In the genomic region with DNA sequence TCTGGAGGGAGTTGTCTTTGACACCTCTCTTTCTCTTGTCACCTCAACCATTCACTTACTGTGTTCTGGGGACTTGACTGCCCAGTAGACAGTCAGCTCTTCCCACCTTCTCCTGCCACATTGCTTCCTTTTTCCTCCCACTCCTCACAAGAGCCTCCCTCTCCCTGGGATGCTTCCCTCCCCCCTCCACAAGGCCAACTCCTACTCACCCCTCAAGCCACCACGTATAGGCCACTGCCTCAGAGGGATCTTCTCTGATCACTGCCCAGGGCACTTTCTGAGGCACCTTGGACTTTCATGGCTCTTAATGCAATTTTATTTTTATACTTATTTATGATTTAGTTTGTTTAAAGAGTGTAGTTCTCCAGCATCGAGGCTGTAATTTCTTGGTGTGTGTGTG, we compare ENCODE assay signal across 25 cellular contexts. TPM values are rescaled to one million over a fixed set of nuclear protein-coding genes. Genes with fewer than 3 reads are reported as not detected.
"Had no signal": no experiment of that assay in that cellular context is flagged by ENCODE, and none has a peak within 500 bp of the region (broad histone marks: within the 10 kb centered on the region; RNA-seq: fewer than 3 reads in every experiment).

No MANE protein-coding gene starts in this region.

- H3K9me3 ChIP-seq: heart left ventricle, lower lobe of right lung, prostate gland, right atrium auricular region, tibial artery had no signal

- H3K27ac ChIP-seq: hepatocyte, lower lobe of right lung, tibial artery had no signal

- H3K79me2 ChIP-seq: hepatocyte had no signal

- H3K4me2 ChIP-seq: hepatocyte, smooth muscle cell had no signal

- ATAC-seq: effector memory CD8-positive, alpha-beta T cell; heart left ventricle; left colon; left ventricle myocardium superior; lower lobe of right lung; naive thymus-derived CD4-positive, alpha-beta T cell; sciatic nerve; stimulated activated naive CD8-positive, alpha-beta T cell treated with anti-CD3 and anti-CD28 coated beads, Interleukin-15, amount 100 ng/mL, for 72 hours had no signal

- DNase-seq: cerebellar nuclear complex; cortex of kidney; effector memory CD8-positive, alpha-beta T cell; erythroblast; heart left ventricle; islet precursor cell; kidney glomerular epithelial cell; left colon; left ventricle myocardium superior; lower lobe of right lung; midbrain; naive thymus-derived CD4-positive, alpha-beta T cell; nucleus accumbens; stimulated activated CD4-positive, alpha-beta T cell treated with anti-CD3 and anti-CD28 coated beads, Interleukin-12 subunit alpha, Interleukin-12 subunit beta, amount 100 ng/mL, for 4 hours; stimulated activated CD4-positive, alpha-beta T cell treated with anti-CD3 and anti-CD28 coated beads, Interleukin-1b, Interleukin-23, amount 100 ng/mL, for 48 hours; stimulated activated CD4-positive, alpha-beta T cell treated with anti-CD3 and anti-CD28 coated beads, Interleukin-4, amount 100 ng/mL, for 1 hour; stimulated activated CD8-positive, alpha-beta memory T cell treated with anti-CD3 and anti-CD28 coated beads, Interleukin-4, amount 100 ng/mL, for 48 hours; stimulated activated naive CD4-positive, alpha-beta T cell; stimulated activated naive CD8-positive, alpha-beta T cell treated with anti-CD3 and anti-CD28 coated beads, Interleukin-15, amount 100 ng/mL, for 72 hours; tibial artery had no signal

- H3K36me3 ChIP-seq: heart left ventricle, lower lobe of right lung, prostate gland, right atrium auricular region, tibial artery had no signal

- H3K4me1 ChIP-seq: lower lobe of right lung, prostate gland had no signal

- H3K27me3 ChIP-seq: heart left ventricle, hepatocyte, right atrium auricular region, tibial artery had no signal

- H3K4me3 ChIP-seq: heart left ventricle, hepatocyte, lower lobe of right lung, prostate gland, right atrium auricular region, smooth muscle cell, tibial artery had no signal

- H2AFZ ChIP-seq: hepatocyte had no signal

RNA-seq across cellular contexts. Expression of gene THSD4, which starts 23.2 kb away (rescaled TPM):
- total RNA-seq: naive thymus-derived CD4-positive, alpha-beta T cell had no signal
